ENCODE assay signal across 1 cellular context in genomic region chr3:141913150-141913811, GRCh38.
TF ChIP-seq lines count a peak whose summit lies in the region.

No MANE protein-coding gene starts in this region.

TF ChIP-seq in K562, 482 proteins besides CTCF, POLR2A, EP300 and RAD21 (continued from another document):
- TF ChIP-seq POLR2AphosphoS2 (IDR thresholded peaks at IDR 0.05; ENCODE audit: low read length), result no peak
- TF ChIP-seq TSHZ1 (CRISPR knock-in tag; IDR thresholded peaks at IDR 0.05), result no peak
- no peak for TF ChIP-seq BCLAF1 (IDR thresholded peaks at IDR 0.05; ENCODE audit: borderline replicate concordance in 1 of 2, control insufficient read depth in 1 of 2, low read depth in 2 of 2, low read length in 1 of 2)
- no peak for TF ChIP-seq XRCC5 (IDR thresholded peaks at IDR 0.05; ENCODE audit: low read depth, low read length)
- TF ChIP-seq KDM2B (CRISPR knock-in tag; IDR thresholded peaks at IDR 0.05), result no peak
- no peak for TF ChIP-seq HNRNPL (IDR thresholded peaks at IDR 0.05; ENCODE audit: low read depth, low read length)
- TF ChIP-seq ZEB2 (IDR thresholded peaks at IDR 0.05), result no peak; the same call in 1 of the 2 replicates
- no peak for TF ChIP-seq ZNF717 (CRISPR knock-in tag; IDR thresholded peaks at IDR 0.05)
- no peak for TF ChIP-seq CEBPB (tag; IDR thresholded peaks at IDR 0.05)
- TF ChIP-seq ARID2 (IDR thresholded peaks at IDR 0.05), result no peak
- TF ChIP-seq NKRF (IDR thresholded peaks at IDR 0.05; ENCODE audit: borderline replicate concordance), result no peak
- TF ChIP-seq, protein P1, sequence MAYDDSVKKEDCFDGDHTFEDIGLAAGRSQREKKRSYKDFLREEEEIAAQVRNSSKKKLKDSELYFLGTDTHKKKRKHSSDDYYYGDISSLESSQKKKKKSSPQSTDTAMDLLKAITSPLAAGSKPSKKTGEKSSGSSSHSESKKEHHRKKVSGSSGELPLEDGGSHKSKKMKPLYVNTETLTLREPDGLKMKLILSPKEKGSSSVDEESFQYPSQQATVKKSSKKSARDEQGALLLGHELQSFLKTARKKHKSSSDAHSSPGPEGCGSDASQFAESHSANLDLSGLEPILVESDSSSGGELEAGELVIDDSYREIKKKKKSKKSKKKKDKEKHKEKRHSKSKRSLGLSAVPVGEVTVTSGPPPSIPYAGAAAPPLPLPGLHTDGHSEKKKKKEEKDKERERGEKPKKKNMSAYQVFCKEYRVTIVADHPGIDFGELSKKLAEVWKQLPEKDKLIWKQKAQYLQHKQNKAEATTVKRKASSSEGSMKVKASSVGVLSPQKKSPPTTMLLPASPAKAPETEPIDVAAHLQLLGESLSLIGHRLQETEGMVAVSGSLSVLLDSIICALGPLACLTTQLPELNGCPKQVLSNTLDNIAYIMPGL (CRISPR knock-in tag; IDR thresholded peaks at IDR 0.05), result no peak
- TF ChIP-seq TEAD2 (tag; IDR thresholded peaks at IDR 0.05), result no peak
- TF ChIP-seq POLR2B (IDR thresholded peaks at IDR 0.05; ENCODE audit: low read depth, partially characterized antibody), result no peak
- TF ChIP-seq, protein P2, sequence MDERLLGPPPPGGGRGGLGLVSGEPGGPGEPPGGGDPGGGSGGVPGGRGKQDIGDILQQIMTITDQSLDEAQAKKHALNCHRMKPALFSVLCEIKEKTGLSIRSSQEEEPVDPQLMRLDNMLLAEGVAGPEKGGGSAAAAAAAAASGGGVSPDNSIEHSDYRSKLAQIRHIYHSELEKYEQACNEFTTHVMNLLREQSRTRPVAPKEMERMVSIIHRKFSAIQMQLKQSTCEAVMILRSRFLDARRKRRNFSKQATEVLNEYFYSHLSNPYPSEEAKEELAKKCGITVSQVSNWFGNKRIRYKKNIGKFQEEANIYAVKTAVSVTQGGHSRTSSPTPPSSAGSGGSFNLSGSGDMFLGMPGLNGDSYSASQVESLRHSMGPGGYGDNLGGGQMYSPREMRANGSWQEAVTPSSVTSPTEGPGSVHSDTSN (CRISPR knock-in tag; IDR thresholded peaks at IDR 0.05; ENCODE audit: low read depth), result no peak
- TF ChIP-seq, protein P2 (tag; conservative IDR thresholded peaks at IDR 0.05; ENCODE audit: low read depth), result no peak
- TF ChIP-seq ZBTB33 (CRISPR knock-in tag; IDR thresholded peaks at IDR 0.05), result no peak
- TF ChIP-seq ZNF253 (CRISPR knock-in tag; conservative IDR thresholded peaks at IDR 0.05), result no peak
- TF ChIP-seq ZNF239 (CRISPR knock-in tag; IDR thresholded peaks at IDR 0.05), result no peak
- TF ChIP-seq BHLHE40 (IDR thresholded peaks at IDR 0.05; ENCODE audit: low read length), result no peak
- TF ChIP-seq YBX1 (IDR thresholded peaks at IDR 0.05), result no peak
- TF ChIP-seq YY1 (IDR thresholded peaks at IDR 0.05; ENCODE audit: borderline replicate concordance in 1 of 3, control insufficient read depth in 1 of 3, extremely low read depth in 1 of 3, insufficient read depth in 3 of 3, insufficient read length in 1 of 3, insufficient replicate concordance in 2 of 3, low read depth in 1 of 3, low read length in 2 of 3), result no peak
- no peak for TF ChIP-seq TRIM25 (IDR thresholded peaks at IDR 0.05; ENCODE audit: borderline replicate concordance)
- peak in 1 of 2 experiments; percentile 59; a peak in 1 of 4 replicates for TF ChIP-seq RCOR1 (IDR thresholded peaks at IDR 0.05; ENCODE audit: borderline replicate concordance in 1 of 2, low read depth in 2 of 2, low read length in 2 of 2)
- no peak for TF ChIP-seq ETV6 (IDR thresholded peaks at IDR 0.05; ENCODE audit: borderline replicate concordance in 1 of 2, low read depth in 2 of 2, low read length in 1 of 2)
- no peak for TF ChIP-seq ETV6 (CRISPR knock-in tag; IDR thresholded peaks at IDR 0.05; ENCODE audit: borderline replicate concordance)
- no peak for TF ChIP-seq SPI1 (IDR thresholded peaks at IDR 0.05; ENCODE audit: borderline replicate concordance, low read depth, low read length)
- TF ChIP-seq ZNF224 (CRISPR knock-in tag; IDR thresholded peaks at IDR 0.05), result no peak
